ENCODE assay signal across 1 cellular context in genomic region chr2:240960963-240961876, GRCh38.
A peak's percentile ranks its signal among the peaks of the same experiment; 100 is the strongest.
TF ChIP-seq lines count a peak whose summit lies in the region.

No MANE protein-coding gene starts in this region.

TF ChIP-seq in HepG2, 621 proteins besides CTCF, POLR2A, EP300 and RAD21 (continued from another document and continues in another):
- TF ChIP-seq, protein P1, sequence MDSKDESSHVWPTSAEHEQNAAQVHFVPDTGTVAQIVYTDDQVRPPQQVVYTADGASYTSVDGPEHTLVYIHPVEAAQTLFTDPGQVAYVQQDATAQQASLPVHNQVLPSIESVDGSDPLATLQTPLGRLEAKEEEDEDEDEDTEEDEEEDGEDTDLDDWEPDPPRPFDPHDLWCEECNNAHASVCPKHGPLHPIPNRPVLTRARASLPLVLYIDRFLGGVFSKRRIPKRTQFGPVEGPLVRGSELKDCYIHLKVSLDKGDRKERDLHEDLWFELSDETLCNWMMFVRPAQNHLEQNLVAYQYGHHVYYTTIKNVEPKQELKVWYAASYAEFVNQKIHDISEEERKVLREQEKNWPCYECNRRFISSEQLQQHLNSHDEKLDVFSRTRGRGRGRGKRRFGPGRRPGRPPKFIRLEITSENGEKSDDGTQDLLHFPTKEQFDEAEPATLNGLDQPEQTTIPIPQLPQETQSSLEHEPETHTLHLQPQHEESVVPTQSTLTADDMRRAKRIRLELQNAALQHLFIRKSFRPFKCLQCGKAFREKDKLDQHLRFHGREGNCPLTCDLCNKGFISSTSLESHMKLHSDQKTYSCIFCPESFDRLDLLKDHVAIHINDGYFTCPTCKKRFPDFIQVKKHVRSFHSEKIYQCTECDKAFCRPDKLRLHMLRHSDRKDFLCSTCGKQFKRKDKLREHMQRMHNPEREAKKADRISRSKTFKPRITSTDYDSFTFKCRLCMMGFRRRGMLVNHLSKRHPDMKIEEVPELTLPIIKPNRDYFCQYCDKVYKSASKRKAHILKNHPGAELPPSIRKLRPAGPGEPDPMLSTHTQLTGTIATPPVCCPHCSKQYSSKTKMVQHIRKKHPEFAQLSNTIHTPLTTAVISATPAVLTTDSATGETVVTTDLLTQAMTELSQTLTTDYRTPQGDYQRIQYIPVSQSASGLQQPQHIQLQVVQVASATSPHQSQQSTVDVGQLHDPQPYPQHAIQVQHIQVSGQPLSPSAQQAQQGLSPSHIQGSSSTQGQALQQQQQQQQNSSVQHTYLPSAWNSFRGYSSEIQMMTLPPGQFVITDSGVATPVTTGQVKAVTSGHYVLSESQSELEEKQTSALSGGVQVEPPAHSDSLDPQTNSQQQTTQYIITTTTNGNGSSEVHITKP (CRISPR knock-in tag; IDR thresholded peaks at IDR 0.05; ENCODE audit: low read depth), result 0 out of 2 replicates have a peak, but pooled peaks have one; percentile 1
- TF ChIP-seq MAZ (IDR thresholded peaks at IDR 0.05; ENCODE audit: borderline replicate concordance, low read depth, low read length) (0 out of 2 replicates have a peak, but pooled peaks have one; percentile 43), MAZ (CRISPR knock-in tag; IDR thresholded peaks at IDR 0.05; ENCODE audit: low read depth) (no peak), RFX3 (CRISPR knock-in tag; IDR thresholded peaks at IDR 0.05) (0 out of 2 replicates have a peak, but pooled peaks have one; percentile 45), KDM1A (CRISPR knock-in tag; IDR thresholded peaks at IDR 0.05) (peak; percentile 39; the same call in 1 of the 2 replicates), ZNF225 (CRISPR knock-in tag; IDR thresholded peaks at IDR 0.05) (0 out of 2 replicates have a peak, but pooled peaks have one; percentile 31), ZNF124 (CRISPR knock-in tag; IDR thresholded peaks at IDR 0.05) (0 out of 2 replicates have a peak, but pooled peaks have one; percentile 11), MATR3 (CRISPR knock-in tag; IDR thresholded peaks at IDR 0.05) (no peak), ZNF451 (CRISPR knock-in tag; IDR thresholded peaks at IDR 0.05) (peak; percentile 21; the same call in 1 of the 2 replicates), HOXA7 (CRISPR knock-in tag; IDR thresholded peaks at IDR 0.05) (peak; percentile 94), HNRNPUL1 (IDR thresholded peaks at IDR 0.05; ENCODE audit: low read depth, low read length) (no peak), RXRA (CRISPR knock-in tag; IDR thresholded peaks at IDR 0.05) (0 out of 2 replicates have a peak, but pooled peaks have one; percentile 45), ZNF563 (CRISPR knock-in tag; IDR thresholded peaks at IDR 0.05) (no peak), BATF2 (CRISPR knock-in tag; IDR thresholded peaks at IDR 0.05) (0 out of 2 replicates have a peak, but pooled peaks have one; percentile 74), LBX2 (CRISPR knock-in tag; IDR thresholded peaks at IDR 0.05; ENCODE audit: borderline replicate concordance) (0 out of 2 replicates have a peak, but pooled peaks have one; percentile 26), ZNF597 (CRISPR knock-in tag; IDR thresholded peaks at IDR 0.05) (no peak), HBP1 (CRISPR knock-in tag; IDR thresholded peaks at IDR 0.05; ENCODE audit: low read depth) (no peak), BRCA1 (CRISPR knock-in tag; IDR thresholded peaks at IDR 0.05) (no peak), MIER3 (CRISPR knock-in tag; IDR thresholded peaks at IDR 0.05; ENCODE audit: borderline replicate concordance) (no peak), PAF1 (CRISPR knock-in tag; IDR thresholded peaks at IDR 0.05) (no peak), NR2F6 (IDR thresholded peaks at IDR 0.05) (no peak), NR2F6 (CRISPR knock-in tag; IDR thresholded peaks at IDR 0.05) (no peak), DNMT1 (CRISPR knock-in tag; IDR thresholded peaks at IDR 0.05) (peak; percentile 72; the same call in 1 of the 2 replicates)
- TF ChIP-seq, protein P2, sequence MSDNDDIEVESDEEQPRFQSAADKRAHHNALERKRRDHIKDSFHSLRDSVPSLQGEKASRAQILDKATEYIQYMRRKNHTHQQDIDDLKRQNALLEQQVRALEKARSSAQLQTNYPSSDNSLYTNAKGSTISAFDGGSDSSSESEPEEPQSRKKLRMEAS (IDR thresholded peaks at IDR 0.05), result 0 out of 2 replicates have a peak, but pooled peaks have one; percentile 9
- TF ChIP-seq, protein P3, sequence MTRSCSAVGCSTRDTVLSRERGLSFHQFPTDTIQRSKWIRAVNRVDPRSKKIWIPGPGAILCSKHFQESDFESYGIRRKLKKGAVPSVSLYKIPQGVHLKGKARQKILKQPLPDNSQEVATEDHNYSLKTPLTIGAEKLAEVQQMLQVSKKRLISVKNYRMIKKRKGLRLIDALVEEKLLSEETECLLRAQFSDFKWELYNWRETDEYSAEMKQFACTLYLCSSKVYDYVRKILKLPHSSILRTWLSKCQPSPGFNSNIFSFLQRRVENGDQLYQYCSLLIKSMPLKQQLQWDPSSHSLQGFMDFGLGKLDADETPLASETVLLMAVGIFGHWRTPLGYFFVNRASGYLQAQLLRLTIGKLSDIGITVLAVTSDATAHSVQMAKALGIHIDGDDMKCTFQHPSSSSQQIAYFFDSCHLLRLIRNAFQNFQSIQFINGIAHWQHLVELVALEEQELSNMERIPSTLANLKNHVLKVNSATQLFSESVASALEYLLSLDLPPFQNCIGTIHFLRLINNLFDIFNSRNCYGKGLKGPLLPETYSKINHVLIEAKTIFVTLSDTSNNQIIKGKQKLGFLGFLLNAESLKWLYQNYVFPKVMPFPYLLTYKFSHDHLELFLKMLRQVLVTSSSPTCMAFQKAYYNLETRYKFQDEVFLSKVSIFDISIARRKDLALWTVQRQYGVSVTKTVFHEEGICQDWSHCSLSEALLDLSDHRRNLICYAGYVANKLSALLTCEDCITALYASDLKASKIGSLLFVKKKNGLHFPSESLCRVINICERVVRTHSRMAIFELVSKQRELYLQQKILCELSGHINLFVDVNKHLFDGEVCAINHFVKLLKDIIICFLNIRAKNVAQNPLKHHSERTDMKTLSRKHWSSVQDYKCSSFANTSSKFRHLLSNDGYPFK (CRISPR knock-in tag; IDR thresholded peaks at IDR 0.05; ENCODE audit: borderline replicate concordance), result peak; percentile 66; the same call in 1 of the 2 replicates
- TF ChIP-seq, protein P4, sequence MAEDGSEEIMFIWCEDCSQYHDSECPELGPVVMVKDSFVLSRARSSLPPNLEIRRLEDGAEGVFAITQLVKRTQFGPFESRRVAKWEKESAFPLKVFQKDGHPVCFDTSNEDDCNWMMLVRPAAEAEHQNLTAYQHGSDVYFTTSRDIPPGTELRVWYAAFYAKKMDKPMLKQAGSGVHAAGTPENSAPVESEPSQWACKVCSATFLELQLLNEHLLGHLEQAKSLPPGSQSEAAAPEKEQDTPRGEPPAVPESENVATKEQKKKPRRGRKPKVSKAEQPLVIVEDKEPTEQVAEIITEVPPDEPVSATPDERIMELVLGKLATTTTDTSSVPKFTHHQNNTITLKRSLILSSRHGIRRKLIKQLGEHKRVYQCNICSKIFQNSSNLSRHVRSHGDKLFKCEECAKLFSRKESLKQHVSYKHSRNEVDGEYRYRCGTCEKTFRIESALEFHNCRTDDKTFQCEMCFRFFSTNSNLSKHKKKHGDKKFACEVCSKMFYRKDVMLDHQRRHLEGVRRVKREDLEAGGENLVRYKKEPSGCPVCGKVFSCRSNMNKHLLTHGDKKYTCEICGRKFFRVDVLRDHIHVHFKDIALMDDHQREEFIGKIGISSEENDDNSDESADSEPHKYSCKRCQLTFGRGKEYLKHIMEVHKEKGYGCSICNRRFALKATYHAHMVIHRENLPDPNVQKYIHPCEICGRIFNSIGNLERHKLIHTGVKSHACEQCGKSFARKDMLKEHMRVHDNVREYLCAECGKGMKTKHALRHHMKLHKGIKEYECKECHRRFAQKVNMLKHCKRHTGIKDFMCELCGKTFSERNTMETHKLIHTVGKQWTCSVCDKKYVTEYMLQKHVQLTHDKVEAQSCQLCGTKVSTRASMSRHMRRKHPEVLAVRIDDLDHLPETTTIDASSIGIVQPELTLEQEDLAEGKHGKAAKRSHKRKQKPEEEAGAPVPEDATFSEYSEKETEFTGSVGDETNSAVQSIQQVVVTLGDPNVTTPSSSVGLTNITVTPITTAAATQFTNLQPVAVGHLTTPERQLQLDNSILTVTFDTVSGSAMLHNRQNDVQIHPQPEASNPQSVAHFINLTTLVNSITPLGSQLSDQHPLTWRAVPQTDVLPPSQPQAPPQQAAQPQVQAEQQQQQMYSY (CRISPR knock-in tag; IDR thresholded peaks at IDR 0.05), result no peak
- TF ChIP-seq, protein P5, sequence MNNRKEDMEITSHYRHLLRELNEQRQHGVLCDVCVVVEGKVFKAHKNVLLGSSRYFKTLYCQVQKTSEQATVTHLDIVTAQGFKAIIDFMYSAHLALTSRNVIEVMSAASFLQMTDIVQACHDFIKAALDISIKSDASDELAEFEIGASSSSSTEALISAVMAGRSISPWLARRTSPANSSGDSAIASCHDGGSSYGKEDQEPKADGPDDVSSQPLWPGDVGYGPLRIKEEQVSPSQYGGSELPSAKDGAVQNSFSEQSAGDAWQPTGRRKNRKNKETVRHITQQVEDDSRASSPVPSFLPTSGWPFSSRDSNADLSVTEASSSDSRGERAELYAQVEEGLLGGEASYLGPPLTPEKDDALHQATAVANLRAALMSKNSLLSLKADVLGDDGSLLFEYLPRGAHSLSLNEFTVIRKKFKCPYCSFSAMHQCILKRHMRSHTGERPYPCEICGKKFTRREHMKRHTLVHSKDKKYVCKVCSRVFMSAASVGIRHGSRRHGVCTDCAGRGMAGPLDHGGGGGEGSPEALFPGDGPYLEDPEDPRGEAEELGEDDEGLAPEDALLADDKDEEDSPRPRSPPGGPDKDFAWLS (CRISPR knock-in tag; IDR thresholded peaks at IDR 0.05; ENCODE audit: borderline replicate concordance), result no peak
- TF ChIP-seq, protein P6, sequence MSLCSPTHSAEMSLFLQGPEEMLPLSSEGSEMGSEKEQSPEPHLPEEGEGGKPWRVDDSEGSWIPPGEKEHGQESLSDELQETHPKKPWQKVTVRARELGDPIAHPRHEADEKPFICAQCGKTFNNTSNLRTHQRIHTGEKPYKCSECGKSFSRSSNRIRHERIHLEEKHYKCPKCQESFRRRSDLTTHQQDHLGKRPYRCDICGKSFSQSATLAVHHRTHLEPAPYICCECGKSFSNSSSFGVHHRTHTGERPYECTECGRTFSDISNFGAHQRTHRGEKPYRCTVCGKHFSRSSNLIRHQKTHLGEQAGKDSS (CRISPR knock-in tag; IDR thresholded peaks at IDR 0.05; ENCODE audit: borderline replicate concordance, low read depth), result no peak; the same call in 1 of the 2 replicates
- TF ChIP-seq, protein P7, sequence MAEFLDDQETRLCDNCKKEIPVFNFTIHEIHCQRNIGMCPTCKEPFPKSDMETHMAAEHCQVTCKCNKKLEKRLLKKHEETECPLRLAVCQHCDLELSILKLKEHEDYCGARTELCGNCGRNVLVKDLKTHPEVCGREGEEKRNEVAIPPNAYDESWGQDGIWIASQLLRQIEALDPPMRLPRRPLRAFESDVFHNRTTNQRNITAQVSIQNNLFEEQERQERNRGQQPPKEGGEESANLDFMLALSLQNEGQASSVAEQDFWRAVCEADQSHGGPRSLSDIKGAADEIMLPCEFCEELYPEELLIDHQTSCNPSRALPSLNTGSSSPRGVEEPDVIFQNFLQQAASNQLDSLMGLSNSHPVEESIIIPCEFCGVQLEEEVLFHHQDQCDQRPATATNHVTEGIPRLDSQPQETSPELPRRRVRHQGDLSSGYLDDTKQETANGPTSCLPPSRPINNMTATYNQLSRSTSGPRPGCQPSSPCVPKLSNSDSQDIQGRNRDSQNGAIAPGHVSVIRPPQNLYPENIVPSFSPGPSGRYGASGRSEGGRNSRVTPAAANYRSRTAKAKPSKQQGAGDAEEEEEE (CRISPR knock-in tag; IDR thresholded peaks at IDR 0.05; ENCODE audit: borderline replicate concordance), result 0 out of 2 replicates have a peak, but pooled peaks have one; percentile 11
